20 cellular contexts compared by ENCODE assay signal in genomic region chr2:195482050-195482449, GRCh38.
"Had no signal": no experiment of that assay in that cellular context is flagged by ENCODE, and none has a peak within 500 bp of the region (broad histone marks: within the 10 kb centered on the region; RNA-seq: fewer than 3 reads in every experiment).

No MANE protein-coding gene starts in this region.

- H3K4me1 ChIP-seq: lower lobe of right lung, neural progenitor cell, parathyroid adenoma, upper lobe of right lung, uterus had no signal

- ATAC-seq: esophagus mucosa; left ventricle myocardium superior; lower lobe of right lung; sciatic nerve; stimulated activated naive CD8-positive, alpha-beta T cell treated with anti-CD3 and anti-CD28 coated beads, Interleukin-15, amount 100 ng/mL, for 72 hours; upper lobe of right lung had no signal

- H3K4me2 ChIP-seq: neural progenitor cell had no signal

- H2AFZ ChIP-seq: neural progenitor cell, parathyroid adenoma had no signal

- H3K27me3 ChIP-seq: neural progenitor cell, spleen, suprapubic skin, transverse colon, upper lobe of right lung, uterus had no signal

- H3K4me3 ChIP-seq: dorsolateral prefrontal cortex, lower lobe of right lung, neural progenitor cell, spleen, suprapubic skin, transverse colon, upper lobe of right lung, uterus had no signal

- H3K9ac ChIP-seq: neural progenitor cell, parathyroid adenoma had no signal

- FAIRE-seq: colon, frontal cortex, keratinocyte had no signal

- DNase-seq: dorsolateral prefrontal cortex; effector CD4-positive, alpha-beta T cell; hypothalamus; left ventricle myocardium superior; lower lobe of right lung; spleen; stimulated activated CD8-positive, alpha-beta memory T cell treated with anti-CD3 and anti-CD28 coated beads, Interleukin-4, amount 100 ng/mL, for 48 hours; stimulated activated naive CD4-positive, alpha-beta T cell; stimulated activated naive CD8-positive, alpha-beta T cell treated with anti-CD3 and anti-CD28 coated beads, Interleukin-15, amount 100 ng/mL, for 72 hours; transverse colon; upper lobe of right lung; uterus had no signal

- H3K27ac ChIP-seq: dorsolateral prefrontal cortex, lower lobe of right lung, neural progenitor cell, parathyroid adenoma, spleen, suprapubic skin, transverse colon, upper lobe of right lung, uterus had no signal

- H3K9me3 ChIP-seq: lower lobe of right lung, spleen, suprapubic skin, transverse colon, upper lobe of right lung, uterus had no signal

- H3K79me2 ChIP-seq: parathyroid adenoma had no signal

- H3K36me3 ChIP-seq: lower lobe of right lung, neural progenitor cell, spleen, suprapubic skin, transverse colon, upper lobe of right lung, uterus had no signal
